Comparison of ENCODE assay signal across 28 cellular contexts in the genomic region with DNA sequence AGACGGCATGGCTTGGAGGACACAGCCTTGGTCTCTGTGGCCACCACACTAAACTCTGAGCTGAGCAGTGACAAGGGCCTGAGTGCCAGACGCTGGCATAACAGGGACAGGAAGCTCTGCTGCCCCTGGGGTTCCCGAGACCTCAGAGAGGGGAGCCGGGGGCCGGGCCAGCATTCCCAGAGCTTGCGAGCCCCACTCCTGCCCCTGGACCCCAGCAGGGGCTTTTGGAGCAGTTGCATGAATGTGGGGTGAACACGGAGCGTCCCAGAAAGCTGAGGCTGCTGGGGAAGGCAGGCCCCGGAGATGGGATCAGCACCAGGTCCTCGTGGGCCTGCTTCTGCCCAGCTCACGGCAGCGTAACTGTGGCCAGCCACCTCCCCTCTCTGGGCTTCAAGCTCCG. TPM values are rescaled to one million over a fixed set of nuclear protein-coding genes. Genes with fewer than 3 reads are reported as not detected.
"Had no signal": no experiment of that assay in that cellular context is flagged by ENCODE, and none has a peak within 500 bp of the region (broad histone marks: within the 10 kb centered on the region; RNA-seq: fewer than 3 reads in every experiment).

No MANE protein-coding gene starts in this region.

- H3K36me3 Mint-ChIP-seq: activated naive CD8-positive, alpha-beta T cell treated with anti-CD3 and anti-CD28 coated beads, Interleukin-2, amount 10 ng/mL, durations not matched to agents 7 days and 5 days; T-cell had no signal

- H3K27ac Mint-ChIP-seq: activated CD4-positive, alpha-beta memory T cell treated with anti-CD3 and anti-CD28 coated beads, Interleukin-2, amount 10 ng/mL, durations not matched to agents 7 days and 5 days; activated CD4-positive, alpha-beta T cell treated with anti-CD3 and anti-CD28 coated beads for 36 hours; activated naive CD8-positive, alpha-beta T cell treated with anti-CD3 and anti-CD28 coated beads, Interleukin-2, amount 10 ng/mL, durations not matched to agents 7 days and 5 days; activated T-helper 2 cell treated with anti-CD3 and anti-CD28 coated beads, Interferon-gamma antibody, Interleukin-2, Interleukin-4, amounts not matched to agents 10 μg/mL and 5 μg/mL and 100 μg/mL, durations not matched to agents 14 hours and 24 hours and 36 hours; T-cell had no signal

- DNase-seq: activated CD4-positive, alpha-beta memory T cell treated with anti-CD3 and anti-CD28 coated beads, Interleukin-2, amount 10 ng/mL, durations not matched to agents 7 days and 5 days; activated CD4-positive, alpha-beta T cell treated with anti-CD3 and anti-CD28 coated beads for 36 hours; activated CD4-positive, alpha-beta T cell treated with anti-CD3 and anti-CD28 coated beads, Interleukin-2, amount 50 U/mL, for 1 hour; activated CD4-positive, CD25-positive, alpha-beta regulatory T cell; activated gamma-delta T cell treated with Interleukin-2 at 50 U/mL for 16 hours; activated naive CD4-positive, alpha-beta T cell treated with anti-CD3 and anti-CD28 coated beads, Interleukin-2, amount 50 U/mL, for 16 hours; activated naive CD8-positive, alpha-beta T cell treated with anti-CD3 and anti-CD28 coated beads, Interleukin-2, amount 10 ng/mL, durations not matched to agents 7 days and 5 days; activated T-cell treated with anti-CD3 and anti-CD28 coated beads for 4 hours; activated T-cell treated with anti-CD3 and anti-CD28 coated beads, Interleukin-2, amount 50 U/mL, for 48 hours; adrenal gland; anterior cingulate cortex; cerebellar nuclear complex; Karpas-422; MM.1S; NCI-H1105; NCI-H1436; NCI-H187; NCI-H2081; NCI-H510A treated with DMSO at 0.1 percent for 48 hours; NCI-H69; NK-92 treated with Interleukin-12 subunit alpha and Interleukin-12 subunit beta, amount 100 ng/mL, for 24 hours; PC-3; SHP77 treated with DMSO at 0.1 percent for 48 hours; T-cell; T-helper 2 cell; T1000 had no signal

- H3K9me3 Mint-ChIP-seq: activated CD4-positive, alpha-beta memory T cell treated with anti-CD3 and anti-CD28 coated beads, Interleukin-2, amount 10 ng/mL, durations not matched to agents 7 days and 5 days; activated T-helper 2 cell treated with anti-CD3 and anti-CD28 coated beads, Interferon-gamma antibody, Interleukin-2, Interleukin-4, amounts not matched to agents 10 μg/mL and 5 μg/mL and 100 μg/mL, durations not matched to agents 14 hours and 24 hours and 36 hours; T-cell had no signal

- H3K9me3 ChIP-seq: adrenal gland had no signal

- H3K4me3 Mint-ChIP-seq: activated CD4-positive, alpha-beta memory T cell treated with anti-CD3 and anti-CD28 coated beads, Interleukin-2, amount 10 ng/mL, durations not matched to agents 7 days and 5 days; activated CD4-positive, alpha-beta T cell treated with anti-CD3 and anti-CD28 coated beads for 36 hours; activated naive CD8-positive, alpha-beta T cell treated with anti-CD3 and anti-CD28 coated beads, Interleukin-2, amount 10 ng/mL, durations not matched to agents 7 days and 5 days; T-cell had no signal

- H3K4me1 ChIP-seq: adrenal gland had no signal

- H3K27ac ChIP-seq: adrenal gland had no signal

- H3K4me1 Mint-ChIP-seq: activated CD4-positive, alpha-beta memory T cell treated with anti-CD3 and anti-CD28 coated beads, Interleukin-2, amount 10 ng/mL, durations not matched to agents 7 days and 5 days; activated CD4-positive, alpha-beta T cell treated with anti-CD3 and anti-CD28 coated beads for 36 hours; activated naive CD8-positive, alpha-beta T cell treated with anti-CD3 and anti-CD28 coated beads, Interleukin-2, amount 10 ng/mL, durations not matched to agents 7 days and 5 days; T-cell had no signal

- H3K36me3 ChIP-seq: adrenal gland had no signal

- H3K27me3 Mint-ChIP-seq: activated CD4-positive, alpha-beta memory T cell treated with anti-CD3 and anti-CD28 coated beads, Interleukin-2, amount 10 ng/mL, durations not matched to agents 7 days and 5 days; activated CD4-positive, alpha-beta T cell treated with anti-CD3 and anti-CD28 coated beads for 36 hours; activated naive CD8-positive, alpha-beta T cell treated with anti-CD3 and anti-CD28 coated beads, Interleukin-2, amount 10 ng/mL, durations not matched to agents 7 days and 5 days; T-cell had no signal

- H3K4me3 ChIP-seq: adrenal gland had no signal

- H3K27me3 ChIP-seq: adrenal gland had no signal

- ATAC-seq: activated CD4-positive, alpha-beta T cell treated with anti-CD3 and anti-CD28 coated beads for 36 hours; PC-3; T-cell had no signal

RNA-seq across cellular contexts. Expression of gene ERFE, which starts 7.6 kb away (rescaled TPM):
- total RNA-seq: activated CD4-positive, alpha-beta memory T cell treated with anti-CD3 and anti-CD28 coated beads, Interleukin-2, amount 10 ng/mL, durations not matched to agents 7 days and 5 days; T-cell had no signal

RNA-seq across cellular contexts. Expression of gene KLHL30, which starts 12.7 kb away (rescaled TPM):
- total RNA-seq: activated CD4-positive, alpha-beta memory T cell treated with anti-CD3 and anti-CD28 coated beads, Interleukin-2, amount 10 ng/mL, durations not matched to agents 7 days and 5 days; activated CD4-positive, alpha-beta T cell treated with anti-CD3 and anti-CD28 coated beads for 36 hours; activated CD8-positive, alpha-beta memory T cell treated with anti-CD3 and anti-CD28 coated beads for 36 hours; activated naive CD8-positive, alpha-beta T cell treated with anti-CD3 and anti-CD28 coated beads, Interleukin-2, amount 10 ng/mL, durations not matched to agents 7 days and 5 days; activated T-helper 2 cell treated with anti-CD3 and anti-CD28 coated beads, Interferon-gamma antibody, Interleukin-2, Interleukin-4, amounts not matched to agents 10 μg/mL and 5 μg/mL and 100 μg/mL, durations not matched to agents 14 hours and 24 hours and 36 hours; PC-3; T-cell had no signal

RNA-seq across cellular contexts. Expression of gene ESPNL, which starts 51.1 kb away (rescaled TPM):
- total RNA-seq: PC-3 had no signal
